In the genomic region with DNA sequence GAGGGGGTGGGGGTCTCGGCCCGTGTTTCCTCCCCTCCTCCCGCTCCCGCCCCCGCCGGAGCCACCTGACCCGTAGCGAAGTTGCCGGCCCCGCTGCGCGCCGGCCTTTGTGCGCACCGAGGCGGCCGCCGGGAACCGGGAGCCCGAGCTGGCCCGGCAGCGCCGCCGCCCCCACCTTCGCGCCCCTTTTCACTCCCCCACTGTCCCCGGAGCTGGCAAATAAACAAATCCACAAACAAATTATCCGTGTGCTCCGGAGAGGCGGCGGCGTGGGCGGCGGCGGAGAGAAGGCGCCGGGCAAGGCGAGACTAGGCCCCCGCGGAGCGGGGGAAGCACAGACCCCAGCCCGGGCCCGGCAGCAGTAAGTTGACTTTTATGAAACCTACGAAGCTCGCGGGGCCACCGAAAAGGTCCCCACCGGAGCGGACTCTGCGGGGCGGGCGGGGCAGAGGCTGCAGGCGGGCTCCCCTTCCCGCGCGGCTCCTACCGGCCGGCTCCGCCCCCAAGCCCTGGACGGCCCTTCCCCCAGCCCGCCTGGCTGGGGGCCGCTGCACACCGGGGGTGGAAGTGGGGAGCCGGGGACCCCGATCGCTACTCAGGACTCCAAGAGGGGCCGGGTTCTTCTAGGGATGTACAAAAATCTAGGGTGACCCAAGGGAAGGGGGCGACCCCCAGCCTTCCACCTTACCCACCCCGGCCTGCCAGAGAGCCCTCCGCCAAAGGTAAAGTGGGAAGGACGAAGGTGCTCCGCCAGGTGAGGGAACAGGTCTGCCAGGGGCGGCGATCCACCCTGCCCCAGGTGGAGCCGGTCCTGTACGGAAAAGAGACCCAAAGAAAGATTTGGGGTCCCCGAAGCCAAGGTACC, we compare ENCODE assay signal across 23 cellular contexts. TPM values are rescaled to one million over a fixed set of nuclear protein-coding genes. Genes with fewer than 3 reads are reported as not detected.
A peak's percentile ranks its signal among the peaks of the same experiment; 100 is the strongest.
DNase-seq lines count a peak whose midpoint lies in the region; ATAC-seq and TF ChIP-seq lines count a peak whose summit lies in the region.
"Had no signal": no experiment of that assay in that cellular context is flagged by ENCODE, and none has a peak within 500 bp of the region (broad histone marks: within the 10 kb centered on the region; RNA-seq: fewer than 3 reads in every experiment).

No MANE protein-coding gene starts in this region.

- TF ChIP-seq CTCF in HEK293 (tag by site-specific recombination; IDR thresholded peaks at IDR 0.05) (no peak), coronary artery (IDR thresholded peaks at IDR 0.05) (no peak), neural cell (IDR thresholded peaks at IDR 0.05; ENCODE audit: poor library complexity, severe bottlenecking) (no peak)

- H3K4me1 ChIP-seq in BLaER1: peaks cover 98% of the 10 kb centered on the region
- peaks cover 8% of the 10 kb centered on the region; the same call in 1 of the 2 replicates for H3K4me1 ChIP-seq in HEK293 (ENCODE audit: control insufficient read depth, insufficient read depth, low read length)
- H3K4me1 ChIP-seq: SJCRH30 had no signal

- intact Hi-C loops in activated T-helper 2 cell treated with anti-CD3 and anti-CD28 coated beads, Interferon-gamma antibody, Interleukin-2, Interleukin-4, amounts not matched to agents 10 μg/mL and 5 μg/mL and 100 μg/mL, durations not matched to agents 14 hours and 24 hours and 36 hours (cut with micrococcal nuclease): no loop called here

- H3K9me3 ChIP-seq in BLaER1 (no peaks in the 10 kb centered on the region), HEK293 (ENCODE audit: control insufficient read depth, insufficient read depth, low read depth, low read length) (no peaks in the 10 kb centered on the region), neural cell (ENCODE audit: low read length) (no peaks in the 10 kb centered on the region)
- H3K9me3 ChIP-seq: gastrocnemius medialis, lower lobe of right lung, ovary, sigmoid colon, SJCRH30, upper lobe of right lung had no signal

- H3K27me3 Mint-ChIP-seq in activated T-helper 2 cell treated with anti-CD3 and anti-CD28 coated beads, Interferon-gamma antibody, Interleukin-2, Interleukin-4, amounts not matched to agents 10 μg/mL and 5 μg/mL and 100 μg/mL, durations not matched to agents 14 hours and 24 hours and 36 hours (ENCODE audit: low read depth): peaks cover 36% of the 10 kb centered on the region

- H3K36me3 Mint-ChIP-seq in activated T-helper 2 cell treated with anti-CD3 and anti-CD28 coated beads, Interferon-gamma antibody, Interleukin-2, Interleukin-4, amounts not matched to agents 10 μg/mL and 5 μg/mL and 100 μg/mL, durations not matched to agents 14 hours and 24 hours and 36 hours (ENCODE audit: low read depth): no peaks in the 10 kb centered on the region

- H3K4me1 Mint-ChIP-seq in activated T-helper 2 cell treated with anti-CD3 and anti-CD28 coated beads, Interferon-gamma antibody, Interleukin-2, Interleukin-4, amounts not matched to agents 10 μg/mL and 5 μg/mL and 100 μg/mL, durations not matched to agents 14 hours and 24 hours and 36 hours (ENCODE audit: low read depth): peaks cover 1% of the 10 kb centered on the region

- no peak overlapping the region for H2AFZ ChIP-seq in neural cell (ENCODE audit: low read depth, low read length)

- H3K4me2 ChIP-seq in BLaER1: peak overlapping the region; percentile 97
- H3K4me2 ChIP-seq in neural cell (ENCODE audit: low read length): no peak overlapping the region

- 0 out of 2 replicates have a peak overlapping the region, but pooled peaks have one; percentile 50 for H3K9ac ChIP-seq in BLaER1
- peak overlapping the region; percentile 55 for H3K9ac ChIP-seq in neural cell (ENCODE audit: low read length)

- TF ChIP-seq EP300 in neural cell (conservative IDR thresholded peaks at IDR 0.05; ENCODE audit: poor library complexity, severe bottlenecking): no peak

- H3K27ac Mint-ChIP-seq in activated T-helper 2 cell treated with anti-CD3 and anti-CD28 coated beads, Interferon-gamma antibody, Interleukin-2, Interleukin-4, amounts not matched to agents 10 μg/mL and 5 μg/mL and 100 μg/mL, durations not matched to agents 14 hours and 24 hours and 36 hours: no peak overlapping the region
- H3K27ac Mint-ChIP-seq: activated B cell treated with CpG ODN at 0.5 μM for 24 hours; activated T-cell treated with anti-CD3 and anti-CD28 coated beads, Interleukin-2, amount 50 U/mL, for 24 hours had no signal

- H3K9me3 Mint-ChIP-seq in activated T-helper 2 cell treated with anti-CD3 and anti-CD28 coated beads, Interferon-gamma antibody, Interleukin-2, Interleukin-4, amounts not matched to agents 10 μg/mL and 5 μg/mL and 100 μg/mL, durations not matched to agents 14 hours and 24 hours and 36 hours: no peaks in the 10 kb centered on the region
- H3K9me3 Mint-ChIP-seq: activated B cell treated with CpG ODN at 0.5 μM for 24 hours; activated CD4-positive, alpha-beta memory T cell treated with anti-CD3 and anti-CD28 coated beads, Interleukin-2, amount 10 ng/mL, durations not matched to agents 7 days and 5 days; activated T-cell treated with anti-CD3 and anti-CD28 coated beads, Interleukin-2, amount 50 U/mL, for 24 hours; stimulated activated naive CD8-positive, alpha-beta T cell treated with anti-CD3 and anti-CD28 coated beads, Interleukin-15, amount 100 ng/mL, for 72 hours; T-helper 1 cell treated with Interleukin-12 subunit alpha and Interleukin-12 subunit beta and Interleukin-4 antibody, amounts not matched to agents 30 μg/mL and 1 μg/mL, for 36 hours had no signal

- TF ChIP-seq RAD21 in neural cell (conservative IDR thresholded peaks at IDR 0.05): no peak

- peaks cover 9% of the 10 kb centered on the region for H3F3A ChIP-seq in neural cell (ENCODE audit: insufficient read depth, low read length, poor library complexity, severe bottlenecking)

- H3K4me3 ChIP-seq in BLaER1 (peak overlapping the region; percentile 67), HEK293 (ENCODE audit: low read depth, low read length) (peak overlapping the region; percentile 16), coronary artery (peak overlapping the region; percentile 34), neural cell (ENCODE audit: low read length) (peak overlapping the region; percentile 60)
- H3K4me3 ChIP-seq: gastrocnemius medialis, lower lobe of right lung, ovary, sigmoid colon, SJCRH30, upper lobe of right lung had no signal

- H3K9me2 ChIP-seq in neural cell (ENCODE audit: insufficient read depth, low read length): no peaks in the 10 kb centered on the region

- H4K20me1 ChIP-seq in BLaER1: peaks cover 44% of the 10 kb centered on the region
- H4K20me1 ChIP-seq in neural cell (ENCODE audit: insufficient read depth): peaks cover 10% of the 10 kb centered on the region

- H3K36me3 ChIP-seq in BLaER1 (no peaks in the 10 kb centered on the region), HEK293 (ENCODE audit: control insufficient read depth in 2 of 2, insufficient read depth in 1 of 2, low read length in 2 of 2) (no peaks in the 10 kb centered on the region), neural cell (ENCODE audit: insufficient read depth, low read length) (no peaks in the 10 kb centered on the region)
- H3K36me3 ChIP-seq: gastrocnemius medialis, lower lobe of right lung, ovary, sigmoid colon, SJCRH30, upper lobe of right lung had no signal

- POLR2A ChIA-PET in HEK293 (lab: Yijun Ruan, JAX): no interaction called here

- H3K4me3 Mint-ChIP-seq in activated T-helper 2 cell treated with anti-CD3 and anti-CD28 coated beads, Interferon-gamma antibody, Interleukin-2, Interleukin-4, amounts not matched to agents 10 μg/mL and 5 μg/mL and 100 μg/mL, durations not matched to agents 14 hours and 24 hours and 36 hours (ENCODE audit: low read depth): no peak overlapping the region
- H3K4me3 Mint-ChIP-seq: activated T-cell treated with anti-CD3 and anti-CD28 coated beads, Interleukin-2, amount 50 U/mL, for 24 hours; T-helper 1 cell treated with Interleukin-12 subunit alpha and Interleukin-12 subunit beta and Interleukin-4 antibody, amounts not matched to agents 30 μg/mL and 1 μg/mL, for 36 hours had no signal

- peaks cover 21% of the 10 kb centered on the region for H3K79me2 ChIP-seq in neural cell (replicated peaks; ENCODE audit: insufficient read depth, low read length)

- DNase-seq in coronary artery (ENCODE audit: low spot score) (no peak), NCI-H1694 (lab: John Stamatoyannopoulos, UW) (no peak)
- DNase-seq in activated T-helper 2 cell treated with anti-CD3 and anti-CD28 coated beads, Interferon-gamma antibody, Interleukin-2, Interleukin-4, amounts not matched to agents 10 μg/mL and 5 μg/mL and 100 μg/mL, durations not matched to agents 14 hours and 24 hours and 36 hours (ENCODE audit: low spot score): no peak
- DNase-seq: activated B cell treated with CpG ODN at 0.5 μM for 24 hours; activated CD4-positive, alpha-beta memory T cell treated with anti-CD3 and anti-CD28 coated beads, Interleukin-2, amount 10 ng/mL, durations not matched to agents 7 days and 5 days; activated naive CD4-positive, alpha-beta T cell treated with anti-CD3 and anti-CD28 coated beads, Interleukin-2, amount 50 U/mL, for 16 hours; activated T-cell treated with anti-CD3 and anti-CD28 coated beads, Interleukin-2, amount 50 U/mL, for 24 hours; cortex of kidney; gastrocnemius medialis; GF-D8; lower lobe of right lung; NCI-H1694 treated with DMSO at 0.1 percent for 48 hours; NCI-H524 treated with DMSO at 0.1 percent for 48 hours; ovary; sigmoid colon; SJCRH30; stimulated activated naive CD8-positive, alpha-beta T cell treated with anti-CD3 and anti-CD28 coated beads, Interleukin-15, amount 100 ng/mL, for 72 hours; upper lobe of right lung had no signal

- H3K27ac ChIP-seq in BLaER1 (no peak overlapping the region), HEK293 (ENCODE audit: extremely low read depth, low read depth, low read length) (no peak overlapping the region), coronary artery (no peak overlapping the region), neural cell (ENCODE audit: low read length) (no peak overlapping the region)
- H3K27ac ChIP-seq: gastrocnemius medialis, lower lobe of right lung, ovary, sigmoid colon, SJCRH30, upper lobe of right lung had no signal

- peaks cover 72% of the 10 kb centered on the region for H3K27me3 ChIP-seq in BLaER1
- H3K27me3 ChIP-seq in neural cell (ENCODE audit: insufficient read depth, low read depth, low read length): peaks cover 16% of the 10 kb centered on the region

- CTCF ChIA-PET in HEK293 (lab: Yijun Ruan, JAX): no interaction called here

- ATAC-seq in GM19324 (IDR thresholded peaks at IDR 0.05; ENCODE audit: low FRiP score, unreplicated experiment): no peak
- ATAC-seq: gastrocnemius medialis; lower lobe of right lung; stimulated activated naive CD8-positive, alpha-beta T cell treated with anti-CD3 and anti-CD28 coated beads, Interleukin-15, amount 100 ng/mL, for 72 hours; upper lobe of right lung had no signal

TF ChIP-seq in neural cell, 6 proteins besides CTCF, POLR2A, EP300 and RAD21 (continues in another document):
- TF ChIP-seq TAF1 (IDR thresholded peaks at IDR 0.05; ENCODE audit: low read depth) (no peak), MXI1 (conservative IDR thresholded peaks at IDR 0.05; ENCODE audit: poor library complexity, severe bottlenecking) (no peak), EZH2 (IDR thresholded peaks at IDR 0.05; ENCODE audit: borderline replicate concordance, insufficient read depth, low read length, poor library complexity, severe bottlenecking) (no peak)

RNA-seq across cellular contexts. Expression of gene YTHDF1, which starts 40.7 kb away (rescaled TPM):
- polyA plus RNA-seq in neural cell: 36.9 and 38.2 TPM in 2 replicates
- polyA minus RNA-seq in neural cell: 30.9 and 33.9 TPM in 2 replicates
- total RNA-seq in activated T-helper 2 cell treated with anti-CD3 and anti-CD28 coated beads, Interferon-gamma antibody, Interleukin-2, Interleukin-4, amounts not matched to agents 10 μg/mL and 5 μg/mL and 100 μg/mL, durations not matched to agents 14 hours and 24 hours and 36 hours: 43.7 and 44.7 TPM in 2 replicates

Comparison
In these comparisons a context has a peak if more than half of its experiments do, and no peak if none do; other contexts are left out.
1. H3K4me3 ChIP-seq: peak in every context shown above with its lines; median percentile 67 in BLaER1; 60 in neural cell; 34 in coronary artery; 16 in HEK293.